In genomic region chr5:172008689-172009141, GRCh38 we compare ENCODE assay signal across 14 cellular contexts. TPM values are rescaled to one million over a fixed set of nuclear protein-coding genes. Genes with fewer than 3 reads are reported as not detected.
A peak's percentile ranks its signal among the peaks of the same experiment; 100 is the strongest.
DNase-seq lines count a peak whose midpoint lies in the region; ATAC-seq and TF ChIP-seq lines count a peak whose summit lies in the region.
"Had no signal": no experiment of that assay in that cellular context is flagged by ENCODE, and none has a peak within 500 bp of the region (broad histone marks: within the 10 kb centered on the region; RNA-seq: fewer than 3 reads in every experiment).

No MANE protein-coding gene starts in this region.

- H3K4me2 ChIP-seq in IMR-90 (ENCODE audit: low read depth, low read length) = no peak overlapping the region

- H3K56ac ChIP-seq in IMR-90 (ENCODE audit: extremely low read depth, insufficient read depth, low read length) = no peak overlapping the region

- H3K9me3 Mint-ChIP-seq in activated B cell treated with CpG ODN at 0.5 μM for 24 hours = no peaks in the 10 kb centered on the region

- H3K9me3 ChIP-seq in IMR-90 (ENCODE audit: control insufficient read depth, insufficient read depth, low read length) (no peaks in the 10 kb centered on the region), testis (no peaks in the 10 kb centered on the region)
- H3K9me3 ChIP-seq: tibial artery had no signal

- TF ChIP-seq CTCF in IMR-90 (conservative IDR thresholded peaks at IDR 0.05; ENCODE audit: low read depth, low read length) (no peak), activated B cell treated with CpG ODN at 0.5 μM for 24 hours (IDR thresholded peaks at IDR 0.05) (no peak), fibroblast of villous mesenchyme (IDR thresholded peaks at IDR 0.05; ENCODE audit: insufficient read depth, low read depth, low read length) (no peak), testis (IDR thresholded peaks at IDR 0.05) (no peak)

- peak overlapping the region; percentile 11 for H3K4me3 Mint-ChIP-seq in activated B cell treated with CpG ODN at 0.5 μM for 24 hours

- DNase-seq in IMR-90 (no peak), activated B cell treated with CpG ODN at 0.5 μM for 24 hours (no peak), fibroblast of villous mesenchyme (ENCODE audit: low read depth) (peak; percentile 35), renal cortical epithelial cell (ENCODE audit: low read depth) (peak; percentile 52), testis (no peak), HuH-7.5 (ENCODE audit: low spot score) (no peak), KG1 (lab: John Stamatoyannopoulos, UW) (no peak)
- DNase-seq: activated CD4-positive, CD25-positive, alpha-beta regulatory T cell; anterior cingulate cortex; effector CD8-positive, alpha-beta T cell; Kasumi-1; NCI-H2081; tibial artery had no signal

- H3K27ac Mint-ChIP-seq in activated B cell treated with CpG ODN at 0.5 μM for 24 hours = no peak overlapping the region

- H3K27ac ChIP-seq in IMR-90 (ENCODE audit: insufficient read depth, low read length) = no peak overlapping the region
- H3K27ac ChIP-seq in testis = no peak overlapping the region
- H3K27ac ChIP-seq: tibial artery had no signal

- no peak overlapping the region for H2BK20ac ChIP-seq in IMR-90 (ENCODE audit: low read depth, low read length)

- no peak overlapping the region for H3K4me3 ChIP-seq in IMR-90 (ENCODE audit: insufficient read depth, low read depth, low read length)
- H3K4me3 ChIP-seq in fibroblast of villous mesenchyme (ENCODE audit: low read depth, low read length) = no peak overlapping the region
- no peak overlapping the region for H3K4me3 ChIP-seq in testis
- H3K4me3 ChIP-seq: lung, tibial artery had no signal

- intact Hi-C loops in IMR-90 (cut with micrococcal nuclease) (loop anchor here (5.0 kb wide), 1 partner anchor 179 kb away; the partner anchor contains the start of gene STK10), activated B cell treated with CpG ODN at 0.5 μM for 24 hours (cut with micrococcal nuclease) (loop anchor here (5.0 to 10.0 kb wide), 5 partner anchors 41 to 1909 kb away; partner anchors contain the start of genes DUSP1, ERGIC1 and NPM1), testis (cut with DNase I; ENCODE audit: low total_unique reads) (no loop called here)

- H3K14ac ChIP-seq in IMR-90 (replicated peaks; ENCODE audit: low read depth, low read length) = no peak overlapping the region

- H3K9ac ChIP-seq in IMR-90 (ENCODE audit: low read depth, low read length) = no peak overlapping the region

- POLR2A ChIA-PET in IMR-90 (lab: Charles Lee; ENCODE audit: unreplicated experiment) (no interaction called here), activated B cell treated with CpG ODN at 0.5 μM for 24 hours (lab: Charles Lee) (no interaction called here)

- peak overlapping the region; percentile 26 for H2AK9ac ChIP-seq in IMR-90 (replicated peaks; ENCODE audit: low read depth, low read length, poor library complexity)

- ATAC-seq in IMR-90 (ENCODE audit: low read depth) (no peak), activated B cell treated with CpG ODN at 0.5 μM for 24 hours (ENCODE audit: low read depth) (no peak)

- dilution Hi-C loops in IMR-90 (cut with HindIII; ENCODE audit: low sequenced_read_pairs, unreplicated experiment) = no loop called here

- H3K23ac ChIP-seq in IMR-90 (ENCODE audit: low read depth, low read length) = no peak overlapping the region

- H3K9me1 ChIP-seq in IMR-90 (ENCODE audit: insufficient read depth, low read length) = 0 out of 2 replicates have a peak, but pooled peaks cover 2% of the 10 kb centered on the region

- no peak overlapping the region for H3K4ac ChIP-seq in IMR-90 (ENCODE audit: low read depth, low read length)

- H2BK120ac ChIP-seq in IMR-90 (ENCODE audit: low read depth, low read length) = no peak overlapping the region

- no peak overlapping the region for H3K18ac ChIP-seq in IMR-90 (ENCODE audit: low read depth, low read length)

- no peaks in the 10 kb centered on the region for H3K27me3 ChIP-seq in IMR-90 (ENCODE audit: control insufficient read depth, insufficient read depth, low read length)
- H3K27me3 ChIP-seq in testis = no peaks in the 10 kb centered on the region
- H3K27me3 ChIP-seq: tibial artery had no signal

- H3K27me3 Mint-ChIP-seq in activated B cell treated with CpG ODN at 0.5 μM for 24 hours = no peaks in the 10 kb centered on the region

- peaks cover 11% of the 10 kb centered on the region for H3K36me3 Mint-ChIP-seq in activated B cell treated with CpG ODN at 0.5 μM for 24 hours (ENCODE audit: low read depth)

- in situ Hi-C loops in IMR-90 (cut with MboI; ENCODE audit: low sequenced_read_pairs) = no loop called here

- TF ChIP-seq RAD21 in IMR-90 (IDR thresholded peaks at IDR 0.05; ENCODE audit: low read length) = no peak

- H3K4me1 ChIP-seq in IMR-90 (ENCODE audit: control insufficient read depth, insufficient read depth, low read length) = 0 out of 2 replicates have a peak, but pooled peaks cover 4% of the 10 kb centered on the region
- peaks cover 28% of the 10 kb centered on the region for H3K4me1 ChIP-seq in testis

- no peak overlapping the region for H4K8ac ChIP-seq in IMR-90 (ENCODE audit: low read depth in 2 of 2, low read length in 2 of 2)

- TF ChIP-seq POLR2A in IMR-90 (IDR thresholded peaks at IDR 0.05; ENCODE audit: low read depth, low read length) (no peak), testis (IDR thresholded peaks at IDR 0.05) (no peak)

- no peak overlapping the region for H2BK5ac ChIP-seq in IMR-90 (ENCODE audit: low read depth, low read length, poor library complexity, severe bottlenecking)

- no peak overlapping the region for H2AK5ac ChIP-seq in IMR-90 (ENCODE audit: low read depth, low read length)

- BruUV-seq in IMR-90 (replicated peaks; lab: Mats Ljungman, UMichigan) = no TSS peak

- H2AFZ ChIP-seq in IMR-90 (replicated peaks; ENCODE audit: low read length, poor library complexity) = no peak overlapping the region

- CTCF ChIA-PET in IMR-90 (lab: Yijun Ruan, JAX) = interaction anchor here (1.1 kb wide), 1 partner anchor 590 kb away, joined by 4 read pairs; no protein-coding TSS in a partner anchor
- CTCF ChIA-PET in activated B cell treated with CpG ODN at 0.5 μM for 24 hours (lab: Charles Lee) = interaction anchor here (5.9 kb wide), 1 partner anchor 96 kb away, joined by 61 read pairs; no protein-coding TSS in a partner anchor

- H3K36me3 ChIP-seq in IMR-90 (ENCODE audit: control insufficient read depth, insufficient read depth, low read length) = no peaks in the 10 kb centered on the region
- H3K36me3 ChIP-seq in testis (ENCODE audit: low read depth, missing control alignments) = no peaks in the 10 kb centered on the region
- H3K36me3 ChIP-seq: tibial artery had no signal

- H4K5ac ChIP-seq in IMR-90 (ENCODE audit: low read depth, low read length) = no peak overlapping the region

- no peak overlapping the region for H4K91ac ChIP-seq in IMR-90 (ENCODE audit: insufficient read depth, low read depth, low read length)

- peaks cover 23% of the 10 kb centered on the region for H4K20me1 ChIP-seq in IMR-90 (ENCODE audit: insufficient read depth, low read length)

- peaks cover 29% of the 10 kb centered on the region for H3K4me1 Mint-ChIP-seq in activated B cell treated with CpG ODN at 0.5 μM for 24 hours

- H2BK15ac ChIP-seq in IMR-90 (ENCODE audit: low read depth, low read length) = no peak overlapping the region

- WGBS in IMR-90 (ENCODE audit: extremely low coverage in 2 of 2, insufficient read length in 1 of 2), 2 experiments = no CpG with 5 or more reads among the region's 6 CpGs
- WGBS in testis, 2 donors = 44 to 45% methylated on average over 6 of the region's 6 CpGs

- H3K79me1 ChIP-seq in IMR-90 (ENCODE audit: low read depth in 1 of 2, low read length in 2 of 2) = peaks cover 7 to 37% of the 10 kb centered on the region in 2 experiments

TF ChIP-seq in IMR-90, 13 proteins besides CTCF, POLR2A, EP300 and RAD21 (continues in another document):
- TF ChIP-seq RCOR1 (IDR thresholded peaks at IDR 0.05; ENCODE audit: insufficient replicate concordance, low read length) = no peak
- TF ChIP-seq NFE2L2 (IDR thresholded peaks at IDR 0.05; ENCODE audit: low read depth, low read length) = no peak
- TF ChIP-seq MAZ (IDR thresholded peaks at IDR 0.05; ENCODE audit: borderline replicate concordance, low read depth, low read length) = no peak
- TF ChIP-seq, protein P1, sequence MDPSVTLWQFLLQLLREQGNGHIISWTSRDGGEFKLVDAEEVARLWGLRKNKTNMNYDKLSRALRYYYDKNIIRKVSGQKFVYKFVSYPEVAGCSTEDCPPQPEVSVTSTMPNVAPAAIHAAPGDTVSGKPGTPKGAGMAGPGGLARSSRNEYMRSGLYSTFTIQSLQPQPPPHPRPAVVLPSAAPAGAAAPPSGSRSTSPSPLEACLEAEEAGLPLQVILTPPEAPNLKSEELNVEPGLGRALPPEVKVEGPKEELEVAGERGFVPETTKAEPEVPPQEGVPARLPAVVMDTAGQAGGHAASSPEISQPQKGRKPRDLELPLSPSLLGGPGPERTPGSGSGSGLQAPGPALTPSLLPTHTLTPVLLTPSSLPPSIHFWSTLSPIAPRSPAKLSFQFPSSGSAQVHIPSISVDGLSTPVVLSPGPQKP (IDR thresholded peaks at IDR 0.05; ENCODE audit: borderline replicate concordance, low read depth, low read length) = no peak
- no peak for TF ChIP-seq FOS (IDR thresholded peaks at IDR 0.05; ENCODE audit: low read depth, low read length)
- TF ChIP-seq USF2 (IDR thresholded peaks at IDR 0.05; ENCODE audit: low read depth, low read length) = no peak
- TF ChIP-seq CHD1 (IDR thresholded peaks at IDR 0.05; ENCODE audit: low read depth, low read length) = no peak
- no peak for TF ChIP-seq MAFK (IDR thresholded peaks at IDR 0.05; ENCODE audit: low read depth, low read length)
- TF ChIP-seq CEBPB (IDR thresholded peaks at IDR 0.05; ENCODE audit: low read depth, low read length) = no peak
- no peak for TF ChIP-seq MXI1 (IDR thresholded peaks at IDR 0.05; ENCODE audit: borderline replicate concordance, low read depth, low read length)
- TF ChIP-seq SMC3 (IDR thresholded peaks at IDR 0.05; ENCODE audit: low read depth, low read length) = no peak

RNA-seq across cellular contexts. Expression of gene FBXW11, which starts 2.3 kb away (rescaled TPM):
- 97.1 and 100 TPM in 2 replicates for total RNA-seq in IMR-90 (2012; rRNA removed)
- 29.1 and 34.3 TPM in 2 replicates for polyA plus RNA-seq in IMR-90 (2012; rRNA removed)
- 14.9 and 17.1 TPM in 2 replicates for polyA plus RNA-seq in IMR-90 (2012; cell fraction: cytosol; rRNA removed)
- polyA plus RNA-seq in IMR-90 (2012; cell fraction: nucleus; rRNA removed; ENCODE audit: low replicate concordance) = 10.5 and 28.9 TPM in 2 replicates
- 46.5 and 52.7 TPM in 2 replicates for total RNA-seq in activated B cell treated with CpG ODN at 0.5 μM for 24 hours
- total RNA-seq in fibroblast of villous mesenchyme = 68.0 and 112 TPM in 2 replicates
- 101 and 114 TPM in 2 replicates for total RNA-seq in renal cortical epithelial cell
- total RNA-seq in testis = 10 to 100 TPM; 60.6 to 61.8 TPM
- 46.3 TPM for polyA plus RNA-seq in testis (ENCODE audit: insufficient read depth, low read depth, low replicate concordance)

Comparison
In these comparisons a context has a peak if more than half of its experiments do, and no peak if none do; other contexts are left out.
1. DNase-seq: peak in fibroblast of villous mesenchyme (single experiment) and renal cortical epithelial cell (single experiment); none in IMR-90 (single experiment), activated B cell treated with CpG ODN at 0.5 μM for 24 hours (single experiment), testis (single experiment), HuH-7.5 (single experiment) and KG1 (single experiment).